1 cellular context compared by ENCODE assay signal in genomic region chr12:108815369-108815768, GRCh38.
TF ChIP-seq lines count a peak whose summit lies in the region.

No MANE protein-coding gene starts in this region.

TF ChIP-seq in H1, 55 proteins besides CTCF, POLR2A, EP300 and RAD21:
- TF ChIP-seq ATF2 (IDR thresholded peaks at IDR 0.05; ENCODE audit: low read length) (no peak), NRF1 (IDR thresholded peaks at IDR 0.05; ENCODE audit: low read depth, low read length) (no peak), E2F6 (IDR thresholded peaks at IDR 0.05) (no peak)
